In the genomic region with DNA sequence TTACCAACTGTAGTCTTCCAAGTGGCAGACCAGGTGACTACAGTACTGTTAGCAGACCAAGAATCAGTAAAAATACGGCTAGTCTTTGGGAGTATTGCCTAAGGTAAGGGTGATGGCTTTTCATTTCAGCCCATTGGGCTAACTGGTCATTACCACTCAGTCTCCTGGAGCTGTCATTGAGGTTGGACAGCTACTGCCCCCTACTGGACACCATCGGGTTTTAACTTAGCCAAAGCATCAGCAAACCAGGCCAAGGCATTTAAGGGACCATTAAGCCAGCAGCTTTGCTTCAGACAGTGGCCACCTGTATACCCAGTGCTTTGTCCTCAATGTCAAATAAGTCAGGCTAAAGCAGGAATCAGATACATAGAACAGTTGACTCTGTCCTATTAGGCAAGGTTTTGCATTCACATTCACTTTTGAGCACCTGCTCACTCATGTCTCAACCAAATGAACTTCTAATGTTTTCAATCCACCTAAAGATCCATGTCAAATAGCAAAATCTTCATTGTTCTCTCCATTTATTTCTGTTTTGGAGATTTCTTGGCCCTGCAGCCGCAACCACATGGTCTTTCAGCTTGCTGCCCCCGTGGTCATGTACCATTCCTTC, we compare ENCODE assay signal across 8 cellular contexts.
DNase-seq lines count a peak whose midpoint lies in the region; ATAC-seq and TF ChIP-seq lines count a peak whose summit lies in the region.

No MANE protein-coding gene starts in this region.

- H3K27me3 ChIP-seq in brain microvascular endothelial cell (replicated peaks) (no peaks in the 10 kb centered on the region), kidney epithelial cell (ENCODE audit: control insufficient read depth, insufficient read depth, low read length) (no peaks in the 10 kb centered on the region)

- in situ Hi-C loops in brain microvascular endothelial cell (cut with HindIII; ENCODE audit: low pct_ligation_motif_present, low sequenced_read_pairs), result no loop called here

- H3K36me3 ChIP-seq in brain microvascular endothelial cell (replicated peaks) (no peaks in the 10 kb centered on the region), kidney epithelial cell (ENCODE audit: control insufficient read depth, insufficient read depth, low read length) (peaks cover 1% of the 10 kb centered on the region)

- no peak overlapping the region for H3K27ac ChIP-seq in brain microvascular endothelial cell

- peak; percentile 42 for DNase-seq in AG10803 (ENCODE audit: low read depth)
- peak; percentile 47 for DNase-seq in T-helper 9 cell
- peak; percentile 57 for DNase-seq in brain microvascular endothelial cell
- DNase-seq in kidney epithelial cell (ENCODE audit: low read depth), result no peak
- DNase-seq in stimulated activated CD4-positive, alpha-beta T cell treated with anti-CD3 and anti-CD28 coated beads, TNF-alpha, amount 100 ng/mL, for 1 hour (ENCODE audit: low read depth in 3 of 3, low spot score in 1 of 3), result peak; percentile 9 to 27 (median 9)
- DNase-seq in middle frontal gyrus (ENCODE audit: extremely low spot score, low spot score), result no peak

- H3K4me3 ChIP-seq in AG10803 (ENCODE audit: low read length), result no peak overlapping the region
- H3K4me3 ChIP-seq in brain microvascular endothelial cell (ENCODE audit: low read depth, low read length), result no peak overlapping the region
- H3K4me3 ChIP-seq in kidney epithelial cell (ENCODE audit: low read depth, low read length), result no peak overlapping the region

- ATAC-seq in GM18868 (IDR thresholded peaks at IDR 0.05; ENCODE audit: unreplicated experiment), result peak; percentile 61
- peak; percentile 34 for ATAC-seq in HG03558 (IDR thresholded peaks at IDR 0.05; ENCODE audit: extremely low read depth, unreplicated experiment)

- TF ChIP-seq CTCF in AG10803 (conservative IDR thresholded peaks at IDR 0.05; ENCODE audit: low read length) (peak; percentile 65), brain microvascular endothelial cell (IDR thresholded peaks at IDR 0.05; ENCODE audit: low read depth, low read length, missing control alignments) (peak; percentile 81), kidney epithelial cell (IDR thresholded peaks at IDR 0.05; ENCODE audit: insufficient read depth, low read length, poor library complexity, severe bottlenecking) (peak; percentile 38)

Comparison
In these comparisons a context has a peak if more than half of its experiments do, and no peak if none do; other contexts are left out.
1. DNase-seq: peak in AG10803 (single experiment), T-helper 9 cell (single experiment), brain microvascular endothelial cell (single experiment) and stimulated activated CD4-positive, alpha-beta T cell treated with anti-CD3 and anti-CD28 coated beads, TNF-alpha, amount 100 ng/mL, for 1 hour (3 of 3); none in kidney epithelial cell (single experiment) and middle frontal gyrus (single experiment).
2. Peak in every context shown above with its lines, with median percentiles within 50 percentile points of each other: CTCF ChIP-seq.